In the genomic region with DNA sequence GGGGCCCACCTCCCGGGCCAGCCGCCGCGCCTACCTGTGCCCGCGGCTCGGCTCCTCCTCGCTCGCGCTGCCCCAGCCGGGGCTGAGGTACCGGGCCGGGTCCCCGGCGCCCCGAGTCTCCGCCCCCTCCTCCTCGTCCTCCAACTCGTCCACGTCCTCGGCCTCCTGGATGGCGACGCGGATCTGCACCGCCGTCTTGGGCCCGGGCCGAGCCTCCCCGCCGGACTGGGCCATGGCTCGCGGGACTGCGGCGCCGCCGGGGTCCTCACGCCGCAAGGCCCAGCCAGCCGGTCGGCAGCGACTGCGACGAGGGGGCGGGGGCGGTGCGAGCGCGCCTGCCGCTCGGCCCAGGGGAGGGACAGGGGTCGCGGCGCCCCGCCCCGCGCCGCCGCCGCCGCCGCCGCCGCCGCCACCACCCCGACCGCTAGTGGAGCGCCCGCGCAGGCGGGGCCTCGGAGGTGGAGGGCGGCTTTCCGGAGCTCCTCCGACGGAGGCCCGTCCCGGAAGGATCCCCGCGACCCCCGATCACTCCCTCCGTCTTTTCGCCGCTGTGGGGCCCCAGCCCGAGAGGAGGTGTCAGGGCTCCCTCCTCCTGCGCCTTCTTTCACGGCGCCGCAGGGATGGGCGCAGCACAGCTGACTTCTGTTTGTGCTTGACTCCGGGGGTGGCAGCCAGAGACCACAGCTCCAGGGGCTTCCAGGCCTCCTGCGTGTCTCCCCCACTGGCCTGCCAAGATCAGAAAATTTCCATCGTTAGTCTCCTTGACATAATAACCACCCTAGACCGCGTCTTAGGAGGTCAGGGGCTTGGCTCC, we compare ENCODE assay signal across 8 cellular contexts. TPM values are rescaled to one million over a fixed set of nuclear protein-coding genes. Genes with fewer than 3 reads are reported as not detected.
DNase-seq lines count a peak whose midpoint lies in the region; ATAC-seq, FAIRE-seq and TF ChIP-seq lines count a peak whose summit lies in the region.

A gene (minus strand): TSS at position 303 of the 814 bp plus-strand sequence. CDS start 69 bp downstream, at position 234.

- peaks cover 67% of the 10 kb centered on the region for H3K27me3 Mint-ChIP-seq in activated T-cell treated with anti-CD3 and anti-CD28 coated beads, Interleukin-2, amount 50 U/mL, for 24 hours
- H3K27me3 Mint-ChIP-seq in naive thymus-derived CD4-positive, alpha-beta T cell = peaks cover 42 to 73% (median 67%) of the 10 kb centered on the region in 5 donors
- peaks cover 26% of the 10 kb centered on the region for H3K27me3 Mint-ChIP-seq in type B pancreatic cell

- no peaks in the 10 kb centered on the region for H3K36me3 ChIP-seq in naive thymus-derived CD4-positive, alpha-beta T cell (ENCODE audit: control insufficient read depth in 2 of 3, insufficient read depth in 3 of 3, low read length in 3 of 3)

- H3K27ac ChIP-seq in naive thymus-derived CD4-positive, alpha-beta T cell (ENCODE audit: low read depth, low read length) = no peak within 1 kb of the TSS

- peak; percentile 68 for ATAC-seq in naive thymus-derived CD4-positive, alpha-beta T cell
- no peak for ATAC-seq in GM19463 (IDR thresholded peaks at IDR 0.05; ENCODE audit: unreplicated experiment)

- no peaks in the 10 kb centered on the region for H3K9me3 Mint-ChIP-seq in activated T-cell treated with anti-CD3 and anti-CD28 coated beads, Interleukin-2, amount 50 U/mL, for 24 hours
- H3K9me3 Mint-ChIP-seq in naive thymus-derived CD4-positive, alpha-beta T cell = no peaks in the 10 kb centered on the region
- no peaks in the 10 kb centered on the region for H3K9me3 Mint-ChIP-seq in type B pancreatic cell

- no peaks in the 10 kb centered on the region for H3K36me3 Mint-ChIP-seq in activated T-cell treated with anti-CD3 and anti-CD28 coated beads, Interleukin-2, amount 50 U/mL, for 24 hours (ENCODE audit: low read depth)
- no peaks in the 10 kb centered on the region for H3K36me3 Mint-ChIP-seq in naive thymus-derived CD4-positive, alpha-beta T cell
- H3K36me3 Mint-ChIP-seq in type B pancreatic cell = peaks cover 13% of the 10 kb centered on the region

- H3K4me3 Mint-ChIP-seq in activated T-cell treated with anti-CD3 and anti-CD28 coated beads, Interleukin-2, amount 50 U/mL, for 24 hours = peak within 1 kb of the TSS; percentile 72
- peak within 1 kb of the TSS; percentile 66 to 87 (median 80) for H3K4me3 Mint-ChIP-seq in naive thymus-derived CD4-positive, alpha-beta T cell
- peak within 1 kb of the TSS; percentile 98 for H3K4me3 Mint-ChIP-seq in type B pancreatic cell

- peak; percentile 75 for DNase-seq in D341Med (ENCODE audit: low spot score)
- DNase-seq in KBM-7 = peak; percentile 20
- peak; percentile 60 for DNase-seq in activated T-cell treated with anti-CD3 and anti-CD28 coated beads, Interleukin-2, amount 50 U/mL, for 24 hours
- peak; percentile 38 for DNase-seq in fibroblast of pulmonary artery (ENCODE audit: low read depth)
- peak in 5 of 9 donors; percentile 2 to 30 (median 10) for DNase-seq in naive thymus-derived CD4-positive, alpha-beta T cell
- peak; percentile 79 for DNase-seq in type B pancreatic cell (ENCODE audit: extremely low spot score, unreplicated experiment)
- DNase-seq in RCC 7860 (ENCODE audit: low spot score) = no peak

- H3K9me3 ChIP-seq in naive thymus-derived CD4-positive, alpha-beta T cell (ENCODE audit: control insufficient read depth in 2 of 3, low read length in 3 of 3) = no peaks in the 10 kb centered on the region

- in situ Hi-C loops in KBM-7 (cut with MboI; ENCODE audit: low pct_unique_long_range_greater_than_20kb, low sequenced_read_pairs) = no loop called here

- POLR2A ChIA-PET in naive thymus-derived CD4-positive, alpha-beta T cell (lab: Charles Lee) = no interaction called here

- no peak within 1 kb of the TSS for H3K27ac Mint-ChIP-seq in activated T-cell treated with anti-CD3 and anti-CD28 coated beads, Interleukin-2, amount 50 U/mL, for 24 hours
- H3K27ac Mint-ChIP-seq in naive thymus-derived CD4-positive, alpha-beta T cell = no peak within 1 kb of the TSS
- peak within 1 kb of the TSS; percentile 89 for H3K27ac Mint-ChIP-seq in type B pancreatic cell

- FAIRE-seq in RCC 7860 (lab: Jason Lieb, UNC) = no peak

- intact Hi-C loops in naive thymus-derived CD4-positive, alpha-beta T cell (cut with micrococcal nuclease) = no loop called here

- peaks cover 5% of the 10 kb centered on the region for H3K4me1 Mint-ChIP-seq in activated T-cell treated with anti-CD3 and anti-CD28 coated beads, Interleukin-2, amount 50 U/mL, for 24 hours (ENCODE audit: low read depth)
- peaks cover 0 to 10% (median 6%) of the 10 kb centered on the region in 7 donors for H3K4me1 Mint-ChIP-seq in naive thymus-derived CD4-positive, alpha-beta T cell
- peaks cover 27% of the 10 kb centered on the region for H3K4me1 Mint-ChIP-seq in type B pancreatic cell (ENCODE audit: unreplicated experiment)

- CTCF ChIA-PET in naive thymus-derived CD4-positive, alpha-beta T cell (lab: Charles Lee) = no interaction called here

- TF ChIP-seq CTCF in fibroblast of pulmonary artery (IDR thresholded peaks at IDR 0.05; ENCODE audit: low read length, missing control alignments) (no peak), type B pancreatic cell (conservative IDR thresholded peaks at IDR 0.05) (no peak)

- H3K4me3 ChIP-seq in fibroblast of pulmonary artery (replicated peaks; ENCODE audit: low read depth, low read length) = peak within 1 kb of the TSS; percentile 86
- no peak within 1 kb of the TSS for H3K4me3 ChIP-seq in naive thymus-derived CD4-positive, alpha-beta T cell (ENCODE audit: low read length)

- H3K4me1 ChIP-seq in naive thymus-derived CD4-positive, alpha-beta T cell (ENCODE audit: control insufficient read depth in 2 of 2, insufficient read depth in 2 of 2, low read length in 2 of 2) = no peaks in the 10 kb centered on the region

- no peaks in the 10 kb centered on the region for H3K27me3 ChIP-seq in naive thymus-derived CD4-positive, alpha-beta T cell (ENCODE audit: control insufficient read depth in 2 of 2, insufficient read depth in 2 of 2, low read length in 2 of 2)

RNA-seq across cellular contexts. Expression of the gene that starts here (rescaled TPM):
- total RNA-seq in naive thymus-derived CD4-positive, alpha-beta T cell = under 1 TPM in 1 of 5 experiments, not detected in 4; 0.50 TPM
- polyA plus RNA-seq in naive thymus-derived CD4-positive, alpha-beta T cell = under 1 TPM; 0.09 to 0.10 TPM
- total RNA-seq in type B pancreatic cell (ENCODE audit: low replicate concordance) = 13.9 and 15.7 TPM in 2 replicates

Comparison
In these comparisons a context has a peak if more than half of its experiments do, and no peak if none do; other contexts are left out.
1. Peak in DNase-seq and ATAC-seq in naive thymus-derived CD4-positive, alpha-beta T cell; RNA of the gene not detected or under 1 TPM.